ENCODE assay signal across 13 cellular contexts in the genomic region with DNA sequence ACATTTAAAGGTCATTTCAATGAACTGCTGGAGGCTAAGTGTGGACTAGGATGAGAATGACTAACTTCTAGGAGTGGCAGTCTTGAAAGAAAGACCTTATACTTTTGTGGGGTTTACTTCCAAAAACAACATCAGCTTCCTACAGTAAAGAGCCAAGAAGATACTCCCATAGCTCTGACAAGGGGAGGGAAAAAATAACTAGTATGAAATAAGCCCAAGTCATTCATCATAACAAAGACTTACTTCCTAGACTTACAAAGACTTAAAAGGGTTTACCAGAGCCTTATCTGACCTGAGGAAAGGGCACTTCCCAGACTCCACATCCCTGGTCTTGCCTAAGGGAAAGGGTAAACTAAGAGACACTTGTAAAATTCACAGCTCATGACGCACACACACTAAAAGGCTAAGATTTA. TPM values are rescaled to one million over a fixed set of nuclear protein-coding genes. Genes with fewer than 3 reads are reported as not detected.
DNase-seq lines count a peak whose midpoint lies in the region; ATAC-seq and TF ChIP-seq lines count a peak whose summit lies in the region.
"Had no signal": no experiment of that assay in that cellular context is flagged by ENCODE, and none has a peak within 500 bp of the region (broad histone marks: within the 10 kb centered on the region; RNA-seq: fewer than 3 reads in every experiment).

No MANE protein-coding gene starts in this region.

- H3K9me3 Mint-ChIP-seq in HFFc6: peaks cover 4% of the 10 kb centered on the region; the same call in 1 of the 2 replicates

- H3K4me1 ChIP-seq in hepatocyte (ENCODE audit: insufficient read depth) (no peaks in the 10 kb centered on the region), suprapubic skin (peaks cover 23% of the 10 kb centered on the region)

- H3K4me1 Mint-ChIP-seq in HFFc6 (ENCODE audit: low read depth): peaks cover 27% of the 10 kb centered on the region

- TF ChIP-seq EP300 in suprapubic skin (IDR thresholded peaks at IDR 0.05): no peak

- no peaks in the 10 kb centered on the region for H3K36me3 ChIP-seq in hepatocyte (replicated peaks; ENCODE audit: insufficient read depth, low read depth)
- no peaks in the 10 kb centered on the region for H3K36me3 ChIP-seq in suprapubic skin

- no peak overlapping the region for H2AFZ ChIP-seq in hepatocyte

- peaks cover 78% of the 10 kb centered on the region for H3K79me2 ChIP-seq in hepatocyte

- WGBS in hepatocyte (ENCODE audit: low lambda C conversion rate, missing lambda C conversion rate): 22% methylated on average over 1 of the region's 1 CpG
- 54% methylated on average over 1 of the region's 1 CpG for WGBS in suprapubic skin

- H3K27me3 ChIP-seq in hepatocyte (no peaks in the 10 kb centered on the region), suprapubic skin (no peaks in the 10 kb centered on the region)
- H3K27me3 ChIP-seq: dorsolateral prefrontal cortex had no signal

- TF ChIP-seq CTCF in HFFc6 (IDR thresholded peaks at IDR 0.05) (no peak), cardiac fibroblast (IDR thresholded peaks at IDR 0.05; ENCODE audit: low read depth, low read length) (no peak), hepatocyte (IDR thresholded peaks at IDR 0.05; ENCODE audit: poor library complexity) (no peak), suprapubic skin (IDR thresholded peaks at IDR 0.05) (no peak), GM20000 (IDR thresholded peaks at IDR 0.05; ENCODE audit: extremely low read depth, missing control alignments) (no peak)

- ATAC-seq in GM18505 (IDR thresholded peaks at IDR 0.05; ENCODE audit: unreplicated experiment) (no peak), left lobe of liver (no peak)
- ATAC-seq: activated T-cell treated with anti-CD3 and anti-CD28 coated beads, Interleukin-2, amount 50 U/mL, for 72 hours had no signal

- DNase-seq in HFFc6 (peak; percentile 79), cardiac fibroblast (ENCODE audit: low read depth in 2 of 2) (peak; percentile 81), hepatocyte (ENCODE audit: low spot score) (peak; percentile 12), suprapubic skin (ENCODE audit: low spot score in 2 of 2) (no peak), left lobe of liver (ENCODE audit: low spot score) (no peak), GM20000 (ENCODE audit: low spot score) (no peak), GF-D8 (lab: John Stamatoyannopoulos, UW) (no peak)
- DNase-seq: activated T-cell treated with anti-CD3 and anti-CD28 coated beads, Interleukin-2, amount 50 U/mL, for 72 hours; DMS53; dorsolateral prefrontal cortex; NCI-H2029; stimulated activated CD4-positive, alpha-beta T cell treated with anti-CD3 and anti-CD28 coated beads, Interleukin-12 subunit alpha, Interleukin-12 subunit beta, amount 100 ng/mL, for 4 hours had no signal

- no peak overlapping the region for H3K4me2 ChIP-seq in hepatocyte

- no peaks in the 10 kb centered on the region for H3K27me3 Mint-ChIP-seq in HFFc6 (ENCODE audit: insufficient read depth)

- no peaks in the 10 kb centered on the region for H3K9me2 ChIP-seq in hepatocyte (replicated peaks; ENCODE audit: insufficient read depth)

- H3K4me3 ChIP-seq in cardiac fibroblast (replicated peaks in 1 of 2; ENCODE audit: low read depth in 2 of 2, low read length in 2 of 2) (no peak overlapping the region), hepatocyte (no peak overlapping the region), suprapubic skin (no peak overlapping the region)
- H3K4me3 ChIP-seq: dorsolateral prefrontal cortex had no signal

- peak overlapping the region; percentile 85 for H3K27ac Mint-ChIP-seq in HFFc6

- no peaks in the 10 kb centered on the region for H3K9me3 ChIP-seq in hepatocyte (ENCODE audit: low read depth)
- no peaks in the 10 kb centered on the region for H3K9me3 ChIP-seq in suprapubic skin

- no peak for TF ChIP-seq POLR2A in suprapubic skin (IDR thresholded peaks at IDR 0.05)
- TF ChIP-seq POLR2A in GM18505 (IDR thresholded peaks at IDR 0.05; ENCODE audit: borderline replicate concordance, extremely low read depth, insufficient read depth, insufficient read length): no peak

- peaks cover 19% of the 10 kb centered on the region for H3K36me3 Mint-ChIP-seq in HFFc6 (ENCODE audit: low read depth)

- peaks cover 46% of the 10 kb centered on the region for H4K20me1 ChIP-seq in hepatocyte (ENCODE audit: insufficient read depth, poor library complexity, severe bottlenecking)

- H3K27ac ChIP-seq in hepatocyte (peak overlapping the region; percentile 0), suprapubic skin (peak overlapping the region; percentile 70)

- H3K4me3 Mint-ChIP-seq in HFFc6: peak overlapping the region; percentile 22
- H3K4me3 Mint-ChIP-seq: activated T-cell treated with anti-CD3 and anti-CD28 coated beads, Interleukin-2, amount 50 U/mL, for 72 hours had no signal

RNA-seq across cellular contexts. Expression of gene ARHGAP12, which starts 31.7 kb away (rescaled TPM):
- 10 to 100 TPM; 16.0 to 18.9 (median 17.9) TPM for total RNA-seq in HFFc6 (2021; fragmentation: NEBNext Ultra II Directional; extraction: Animal tissue kit (Norgen Biotek cat#: 25700))
- total RNA-seq in hepatocyte: 55.6 and 56.8 TPM in 2 replicates
- polyA plus RNA-seq in hepatocyte: 14.9 and 16.4 TPM in 2 replicates
- total RNA-seq in suprapubic skin: 10 to 100 TPM; 25.7 to 64.5 (median 39.5) TPM
- total RNA-seq in left lobe of liver: 11.3 TPM

Comparison
In these comparisons a context has a peak if more than half of its experiments do, and no peak if none do; other contexts are left out.
1. DNase-seq: peak in HFFc6 (single experiment), cardiac fibroblast (2 of 2) and hepatocyte (single experiment); none in suprapubic skin (0 of 2), left lobe of liver (single experiment), GM20000 (single experiment) and GF-D8 (single experiment).